In the genomic region with DNA sequence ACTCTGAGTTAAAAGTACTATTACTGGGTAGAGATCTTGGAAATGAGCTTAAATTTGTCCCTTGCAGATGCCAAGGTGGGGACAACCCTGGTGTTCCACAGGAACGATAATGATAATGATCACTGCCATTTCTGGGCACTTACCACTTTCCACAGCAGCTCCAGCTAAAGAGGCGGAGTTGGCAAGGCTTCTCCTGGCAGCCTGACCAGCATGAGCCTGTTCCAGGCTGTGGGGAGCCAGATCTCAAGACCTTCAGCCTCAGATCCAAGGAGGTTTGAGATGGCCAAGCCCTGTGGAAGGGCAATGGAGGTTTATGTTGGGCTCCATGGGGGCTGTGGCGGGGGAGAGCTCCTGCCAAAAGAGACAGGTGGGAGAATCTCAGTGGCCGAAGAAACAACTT, we compare ENCODE assay signal across 14 cellular contexts.
DNase-seq lines count a peak whose midpoint lies in the region; ATAC-seq and TF ChIP-seq lines count a peak whose summit lies in the region.
"Had no signal": no experiment of that assay in that cellular context is flagged by ENCODE, and none has a peak within 500 bp of the region (broad histone marks: within the 10 kb centered on the region; RNA-seq: fewer than 3 reads in every experiment).

No MANE protein-coding gene starts in this region.

- no peak overlapping the region for H2AFZ ChIP-seq in osteoblast (ENCODE audit: low read length)

- H3K27ac ChIP-seq in VCaP (peak overlapping the region; percentile 63), osteoblast (ENCODE audit: low read depth, low read length) (no peak overlapping the region), heart right ventricle (no peak overlapping the region)
- H3K27ac ChIP-seq: BLaER1 treated with 17β-estradiol and CSF1 and Interleukin-3, amounts not matched to agents 10 nM and 100 nM had no signal

- DNase-seq in LNCaP clone FGC (ENCODE audit: low read depth) (peak; percentile 46), NCI-H2196 (lab: John Stamatoyannopoulos, UW; ENCODE audit: unreplicated experiment) (peak; percentile 48), pons (ENCODE audit: low spot score) (peak; percentile 1), osteoblast (ENCODE audit: insufficient read length, low spot score, missing footprints) (no peak), heart right ventricle (no peak), T-helper 1 cell (no peak)
- DNase-seq: Calu3; CD8-positive, alpha-beta T cell; DMS79 treated with DMSO at 0.1 percent for 48 hours; H9 had no signal

- TF ChIP-seq CTCF in LNCaP clone FGC (IDR thresholded peaks at IDR 0.05; ENCODE audit: control insufficient read depth, extremely low read depth, insufficient read depth) (no peak), VCaP (conservative IDR thresholded peaks at IDR 0.05) (no peak), osteoblast (IDR thresholded peaks at IDR 0.05; ENCODE audit: extremely low read depth, low read depth, low read length) (no peak), heart right ventricle (IDR thresholded peaks at IDR 0.05) (no peak)

- H4K20me1 ChIP-seq in osteoblast (ENCODE audit: insufficient read depth, low read length) = peaks cover 4% of the 10 kb centered on the region
- H4K20me1 ChIP-seq: BLaER1 treated with 17β-estradiol and CSF1 and Interleukin-3, amounts not matched to agents 10 nM and 100 nM had no signal

- intact Hi-C loops in heart right ventricle (cut with DNase I) = no loop called here

- 71 to 76% methylated on average over 4 of the region's 4 CpGs for WGBS in heart right ventricle, 2 donors

- no peak overlapping the region for H3K4me2 ChIP-seq in osteoblast (ENCODE audit: insufficient read depth, low read length)
- H3K4me2 ChIP-seq: BLaER1 treated with 17β-estradiol and CSF1 and Interleukin-3, amounts not matched to agents 10 nM and 100 nM had no signal

- H3K27me3 ChIP-seq in osteoblast (ENCODE audit: insufficient read depth, low read length) (peaks cover 2% of the 10 kb centered on the region), heart right ventricle (peaks cover 0 to 17% (median 0%) of the 10 kb centered on the region in 7 donors)
- H3K27me3 ChIP-seq: BLaER1 treated with 17β-estradiol and CSF1 and Interleukin-3, amounts not matched to agents 10 nM and 100 nM had no signal

- no peaks in the 10 kb centered on the region for H3K79me2 ChIP-seq in osteoblast (ENCODE audit: insufficient read depth, low read length)

- no peak for ATAC-seq in heart right ventricle
- ATAC-seq: CD8-positive, alpha-beta T cell; GM12878; HepG2 had no signal

- H3K4me3 ChIP-seq in LNCaP clone FGC (ENCODE audit: low read depth, low read length) (no peak overlapping the region), osteoblast (ENCODE audit: insufficient read depth, low read length) (no peak overlapping the region), heart right ventricle (no peak overlapping the region)
- H3K4me3 ChIP-seq: BLaER1 treated with 17β-estradiol and CSF1 and Interleukin-3, amounts not matched to agents 10 nM and 100 nM; GM12878 had no signal

- H3K9me3 ChIP-seq in osteoblast (ENCODE audit: low read depth, low read length) (no peaks in the 10 kb centered on the region), heart right ventricle (no peaks in the 10 kb centered on the region)

- no peaks in the 10 kb centered on the region for H3K4me1 ChIP-seq in osteoblast (ENCODE audit: insufficient read depth, low read length)
- H3K4me1 ChIP-seq in heart right ventricle = no peaks in the 10 kb centered on the region

- H3K36me3 ChIP-seq in osteoblast (ENCODE audit: insufficient read depth, low read length) (no peaks in the 10 kb centered on the region), heart right ventricle (no peaks in the 10 kb centered on the region)
- H3K36me3 ChIP-seq: BLaER1 treated with 17β-estradiol and CSF1 and Interleukin-3, amounts not matched to agents 10 nM and 100 nM had no signal

Comparison
In these comparisons a context has a peak if more than half of its experiments do, and no peak if none do; other contexts are left out.
1. DNase-seq: peak in LNCaP clone FGC (single experiment), NCI-H2196 (single experiment) and pons (single experiment); none in osteoblast (single experiment), heart right ventricle (0 of 2) and T-helper 1 cell (0 of 5).